In genomic region chr14:102772781-102773570, GRCh38 we compare ENCODE assay signal across 8 cellular contexts. TPM values are rescaled to one million over a fixed set of nuclear protein-coding genes. Genes with fewer than 3 reads are reported as not detected.
DNase-seq lines count a peak whose midpoint lies in the region; ATAC-seq and TF ChIP-seq lines count a peak whose summit lies in the region.

No MANE protein-coding gene starts in this region.

- H3K4me3 ChIP-seq in AG04449 (ENCODE audit: low read depth, low read length): no peak overlapping the region

- peaks cover 5% of the 10 kb centered on the region for H3K36me3 Mint-ChIP-seq in endothelial cell (ENCODE audit: low read depth, unreplicated experiment)
- no peaks in the 10 kb centered on the region for H3K36me3 Mint-ChIP-seq in immature natural killer cell

- no peaks in the 10 kb centered on the region for H3K9me3 Mint-ChIP-seq in endothelial cell (ENCODE audit: unreplicated experiment)
- H3K9me3 Mint-ChIP-seq in immature natural killer cell: no peaks in the 10 kb centered on the region

- TF ChIP-seq CTCF in AG04449 (IDR thresholded peaks at IDR 0.05; ENCODE audit: insufficient read depth, low read length, missing control alignments) (peak; percentile 43), GM10266 (IDR thresholded peaks at IDR 0.05; ENCODE audit: control insufficient read depth, insufficient read depth, low read depth, missing control alignments) (peak; percentile 64), endothelial cell (IDR thresholded peaks at IDR 0.05; ENCODE audit: unreplicated experiment) (no peak)

- POLR2A ChIA-PET in AG04449 (lab: Yijun Ruan, JAX): interaction anchor here (0.7 kb wide), 1 partner anchor 27 kb away, joined by 3 read pairs; no protein-coding TSS in a partner anchor

- peak overlapping the region; percentile 1 for H3K4me3 Mint-ChIP-seq in endothelial cell (ENCODE audit: unreplicated experiment)
- no peak overlapping the region for H3K4me3 Mint-ChIP-seq in immature natural killer cell

- no peak for DNase-seq in AG04449 (ENCODE audit: low read depth, low spot score)
- DNase-seq in GM10266 (ENCODE audit: extremely low spot score): no peak
- DNase-seq in NCI-H748 (lab: John Stamatoyannopoulos, UW; ENCODE audit: unreplicated experiment): peak; percentile 72
- DNase-seq in endothelial cell (ENCODE audit: low spot score): peak; percentile 63
- DNase-seq in immature natural killer cell: no peak
- no peak for DNase-seq in NCI-H446 treated with DMSO at 0.1 percent for 48 hours (lab: John Stamatoyannopoulos, UW)

- H3K27me3 Mint-ChIP-seq in endothelial cell (ENCODE audit: unreplicated experiment): peaks cover 10% of the 10 kb centered on the region
- H3K27me3 Mint-ChIP-seq in immature natural killer cell (ENCODE audit: low read depth in 3 of 3): peaks cover 6 to 18% (median 9%) of the 10 kb centered on the region in 3 donors

- H3K4me1 Mint-ChIP-seq in endothelial cell (ENCODE audit: unreplicated experiment) (peaks cover 18% of the 10 kb centered on the region), immature natural killer cell (peaks cover 0 to 4% of the 10 kb centered on the region in 2 donors)

- no peak for ATAC-seq in HG03039 (IDR thresholded peaks at IDR 0.05; ENCODE audit: unreplicated experiment)
- ATAC-seq in HG02852 (IDR thresholded peaks at IDR 0.05; ENCODE audit: unreplicated experiment): no peak

- H3K27ac Mint-ChIP-seq in endothelial cell (ENCODE audit: unreplicated experiment) (peak overlapping the region; percentile 18), immature natural killer cell (peak overlapping the region in 2 of 6 donors; percentile 28 to 34)

- CTCF ChIA-PET in AG04449 (lab: Yijun Ruan, JAX): interaction anchor here (0.7 to 3.9 kb wide), 10 partner anchors 10 to 162 kb away, joined by 3 to 27 read pairs (median 4); no protein-coding TSS in a partner anchor

RNA-seq across cellular contexts. Expression of gene TRAF3, which starts 4.3 kb away (rescaled TPM):
- total RNA-seq in endothelial cell (ENCODE audit: unreplicated experiment): 9.7 TPM
- polyA plus RNA-seq in immature natural killer cell: 10 to 100 TPM in 1 of 3 donors, 1 to 10 TPM in 2; 9.2 to 12.8 (median 9.3) TPM

Comparison
In these comparisons a context has a peak if more than half of its experiments do, and no peak if none do; other contexts are left out.
1. DNase-seq: peak in NCI-H748 (single experiment) and endothelial cell (single experiment); none in AG04449 (single experiment), GM10266 (single experiment), immature natural killer cell (0 of 3) and NCI-H446 treated with DMSO at 0.1 percent for 48 hours (single experiment).